1 cellular context compared by ENCODE assay signal in genomic region chr6:51719297-51719696, GRCh38.
TF ChIP-seq lines count a peak whose summit lies in the region.

No MANE protein-coding gene starts in this region.

TF ChIP-seq in HepG2, 621 proteins besides CTCF, POLR2A, EP300 and RAD21 (continued from another document):
- no peak for TF ChIP-seq ZNF512 (CRISPR knock-in tag; IDR thresholded peaks at IDR 0.05)
- TF ChIP-seq REST (IDR thresholded peaks at IDR 0.05; ENCODE audit: borderline replicate concordance in 1 of 2, low read depth in 1 of 2, low read length in 2 of 2), result no peak
- no peak for TF ChIP-seq ZNF609 (CRISPR knock-in tag; IDR thresholded peaks at IDR 0.05; ENCODE audit: borderline replicate concordance)
- no peak for TF ChIP-seq AFF4 (CRISPR knock-in tag; IDR thresholded peaks at IDR 0.05)
- no peak for TF ChIP-seq CENPBD1 (CRISPR knock-in tag; IDR thresholded peaks at IDR 0.05; ENCODE audit: borderline replicate concordance, low read depth)
- TF ChIP-seq HMGXB3 (CRISPR knock-in tag; IDR thresholded peaks at IDR 0.05; ENCODE audit: borderline replicate concordance), result no peak
- no peak for TF ChIP-seq ZNF329 (CRISPR knock-in tag; IDR thresholded peaks at IDR 0.05; ENCODE audit: low read depth)
- no peak for TF ChIP-seq MXD4 (CRISPR knock-in tag; IDR thresholded peaks at IDR 0.05)
- no peak for TF ChIP-seq SKIL (CRISPR knock-in tag; IDR thresholded peaks at IDR 0.05; ENCODE audit: borderline replicate concordance)
- TF ChIP-seq ZNF382 (CRISPR knock-in tag; IDR thresholded peaks at IDR 0.05; ENCODE audit: borderline replicate concordance), result no peak
- TF ChIP-seq PCBP1 (IDR thresholded peaks at IDR 0.05; ENCODE audit: borderline replicate concordance, low read depth, low read length), result no peak
